Comparison of ENCODE assay signal across 1 cellular context in the genomic region with DNA sequence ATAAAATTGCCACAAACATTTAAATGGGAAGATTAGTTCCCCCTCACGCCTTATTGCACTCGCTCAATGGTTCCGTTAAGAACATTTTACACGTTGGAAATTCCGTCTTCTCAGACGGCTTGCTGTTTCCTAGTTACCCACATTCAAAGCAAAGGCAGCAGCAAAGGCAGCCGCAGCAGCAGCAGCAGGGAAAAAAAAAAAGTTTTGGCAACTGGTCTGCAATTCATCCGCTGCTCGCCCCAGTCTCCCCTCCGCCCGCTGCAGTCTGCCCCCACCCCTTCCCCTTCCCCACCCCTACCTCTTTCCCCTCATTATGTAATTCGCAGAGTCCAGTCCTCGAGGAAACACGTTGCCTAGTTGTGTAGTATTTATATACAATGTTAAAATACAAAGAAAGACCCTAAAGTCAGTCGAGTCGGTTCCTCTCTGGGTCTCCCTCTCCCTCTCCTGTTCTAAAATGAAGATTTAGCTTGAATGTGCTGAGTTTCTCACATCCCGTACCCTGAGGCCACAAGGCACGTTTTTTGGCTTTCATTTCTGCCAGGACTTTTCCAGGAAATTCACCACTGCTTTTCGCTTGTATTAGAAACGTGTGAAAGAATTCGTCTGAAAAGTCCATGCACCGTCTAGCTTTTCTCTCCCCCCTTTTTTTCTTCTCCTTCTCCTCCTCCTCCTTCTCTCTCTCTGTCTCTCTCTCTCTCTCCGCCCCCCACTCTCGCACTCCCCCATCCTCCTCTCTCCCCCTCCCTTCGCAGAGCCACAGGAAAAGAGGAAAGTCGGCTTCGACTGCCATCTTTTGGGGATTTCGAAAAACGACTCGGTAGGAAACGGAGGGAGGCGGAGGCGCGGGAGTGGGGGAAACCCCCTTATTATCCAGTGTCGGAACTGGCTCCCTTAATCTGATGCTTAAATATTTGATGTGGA.
TF ChIP-seq lines count a peak whose summit lies in the region.

No MANE protein-coding gene starts in this region.

TF ChIP-seq in HepG2, 621 proteins besides CTCF, POLR2A, EP300 and RAD21 (continued from another document and continues in another):
- TF ChIP-seq, protein P1, sequence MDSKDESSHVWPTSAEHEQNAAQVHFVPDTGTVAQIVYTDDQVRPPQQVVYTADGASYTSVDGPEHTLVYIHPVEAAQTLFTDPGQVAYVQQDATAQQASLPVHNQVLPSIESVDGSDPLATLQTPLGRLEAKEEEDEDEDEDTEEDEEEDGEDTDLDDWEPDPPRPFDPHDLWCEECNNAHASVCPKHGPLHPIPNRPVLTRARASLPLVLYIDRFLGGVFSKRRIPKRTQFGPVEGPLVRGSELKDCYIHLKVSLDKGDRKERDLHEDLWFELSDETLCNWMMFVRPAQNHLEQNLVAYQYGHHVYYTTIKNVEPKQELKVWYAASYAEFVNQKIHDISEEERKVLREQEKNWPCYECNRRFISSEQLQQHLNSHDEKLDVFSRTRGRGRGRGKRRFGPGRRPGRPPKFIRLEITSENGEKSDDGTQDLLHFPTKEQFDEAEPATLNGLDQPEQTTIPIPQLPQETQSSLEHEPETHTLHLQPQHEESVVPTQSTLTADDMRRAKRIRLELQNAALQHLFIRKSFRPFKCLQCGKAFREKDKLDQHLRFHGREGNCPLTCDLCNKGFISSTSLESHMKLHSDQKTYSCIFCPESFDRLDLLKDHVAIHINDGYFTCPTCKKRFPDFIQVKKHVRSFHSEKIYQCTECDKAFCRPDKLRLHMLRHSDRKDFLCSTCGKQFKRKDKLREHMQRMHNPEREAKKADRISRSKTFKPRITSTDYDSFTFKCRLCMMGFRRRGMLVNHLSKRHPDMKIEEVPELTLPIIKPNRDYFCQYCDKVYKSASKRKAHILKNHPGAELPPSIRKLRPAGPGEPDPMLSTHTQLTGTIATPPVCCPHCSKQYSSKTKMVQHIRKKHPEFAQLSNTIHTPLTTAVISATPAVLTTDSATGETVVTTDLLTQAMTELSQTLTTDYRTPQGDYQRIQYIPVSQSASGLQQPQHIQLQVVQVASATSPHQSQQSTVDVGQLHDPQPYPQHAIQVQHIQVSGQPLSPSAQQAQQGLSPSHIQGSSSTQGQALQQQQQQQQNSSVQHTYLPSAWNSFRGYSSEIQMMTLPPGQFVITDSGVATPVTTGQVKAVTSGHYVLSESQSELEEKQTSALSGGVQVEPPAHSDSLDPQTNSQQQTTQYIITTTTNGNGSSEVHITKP (CRISPR knock-in tag; IDR thresholded peaks at IDR 0.05; ENCODE audit: low read depth), result peak; percentile 79; the same call in 1 of the 2 replicates
- no peak for TF ChIP-seq RBM39 (IDR thresholded peaks at IDR 0.05; ENCODE audit: low read depth, low read length, poor library complexity, severe bottlenecking)
- TF ChIP-seq ZNF652 (CRISPR knock-in tag; IDR thresholded peaks at IDR 0.05; ENCODE audit: borderline replicate concordance, low read depth), result no peak
- TF ChIP-seq, protein P2, sequence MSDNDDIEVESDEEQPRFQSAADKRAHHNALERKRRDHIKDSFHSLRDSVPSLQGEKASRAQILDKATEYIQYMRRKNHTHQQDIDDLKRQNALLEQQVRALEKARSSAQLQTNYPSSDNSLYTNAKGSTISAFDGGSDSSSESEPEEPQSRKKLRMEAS (IDR thresholded peaks at IDR 0.05), result 0 out of 2 replicates have a peak, but pooled peaks have one; percentile 23
- TF ChIP-seq, protein P3, sequence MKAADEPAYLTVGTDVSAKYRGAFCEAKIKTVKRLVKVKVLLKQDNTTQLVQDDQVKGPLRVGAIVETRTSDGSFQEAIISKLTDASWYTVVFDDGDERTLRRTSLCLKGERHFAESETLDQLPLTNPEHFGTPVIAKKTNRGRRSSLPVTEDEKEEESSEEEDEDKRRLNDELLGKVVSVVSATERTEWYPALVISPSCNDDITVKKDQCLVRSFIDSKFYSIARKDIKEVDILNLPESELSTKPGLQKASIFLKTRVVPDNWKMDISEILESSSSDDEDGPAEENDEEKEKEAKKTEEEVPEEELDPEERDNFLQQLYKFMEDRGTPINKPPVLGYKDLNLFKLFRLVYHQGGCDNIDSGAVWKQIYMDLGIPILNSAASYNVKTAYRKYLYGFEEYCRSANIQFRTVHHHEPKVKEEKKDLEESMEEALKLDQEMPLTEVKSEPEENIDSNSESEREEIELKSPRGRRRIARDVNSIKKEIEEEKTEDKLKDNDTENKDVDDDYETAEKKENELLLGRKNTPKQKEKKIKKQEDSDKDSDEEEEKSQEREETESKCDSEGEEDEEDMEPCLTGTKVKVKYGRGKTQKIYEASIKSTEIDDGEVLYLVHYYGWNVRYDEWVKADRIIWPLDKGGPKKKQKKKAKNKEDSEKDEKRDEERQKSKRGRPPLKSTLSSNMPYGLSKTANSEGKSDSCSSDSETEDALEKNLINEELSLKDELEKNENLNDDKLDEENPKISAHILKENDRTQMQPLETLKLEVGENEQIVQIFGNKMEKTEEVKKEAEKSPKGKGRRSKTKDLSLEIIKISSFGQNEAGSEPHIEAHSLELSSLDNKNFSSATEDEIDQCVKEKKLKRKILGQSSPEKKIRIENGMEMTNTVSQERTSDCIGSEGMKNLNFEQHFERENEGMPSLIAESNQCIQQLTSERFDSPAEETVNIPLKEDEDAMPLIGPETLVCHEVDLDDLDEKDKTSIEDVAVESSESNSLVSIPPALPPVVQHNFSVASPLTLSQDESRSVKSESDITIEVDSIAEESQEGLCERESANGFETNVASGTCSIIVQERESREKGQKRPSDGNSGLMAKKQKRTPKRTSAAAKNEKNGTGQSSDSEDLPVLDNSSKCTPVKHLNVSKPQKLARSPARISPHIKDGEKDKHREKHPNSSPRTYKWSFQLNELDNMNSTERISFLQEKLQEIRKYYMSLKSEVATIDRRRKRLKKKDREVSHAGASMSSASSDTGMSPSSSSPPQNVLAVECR (CRISPR knock-in tag; IDR thresholded peaks at IDR 0.05; ENCODE audit: borderline replicate concordance), result peak; percentile 33; the same call in 1 of the 2 replicates
- TF ChIP-seq HNRNPK (IDR thresholded peaks at IDR 0.05; ENCODE audit: low read depth, low read length, poor library complexity, severe bottlenecking), result peak; percentile 71
- TF ChIP-seq, protein P4, sequence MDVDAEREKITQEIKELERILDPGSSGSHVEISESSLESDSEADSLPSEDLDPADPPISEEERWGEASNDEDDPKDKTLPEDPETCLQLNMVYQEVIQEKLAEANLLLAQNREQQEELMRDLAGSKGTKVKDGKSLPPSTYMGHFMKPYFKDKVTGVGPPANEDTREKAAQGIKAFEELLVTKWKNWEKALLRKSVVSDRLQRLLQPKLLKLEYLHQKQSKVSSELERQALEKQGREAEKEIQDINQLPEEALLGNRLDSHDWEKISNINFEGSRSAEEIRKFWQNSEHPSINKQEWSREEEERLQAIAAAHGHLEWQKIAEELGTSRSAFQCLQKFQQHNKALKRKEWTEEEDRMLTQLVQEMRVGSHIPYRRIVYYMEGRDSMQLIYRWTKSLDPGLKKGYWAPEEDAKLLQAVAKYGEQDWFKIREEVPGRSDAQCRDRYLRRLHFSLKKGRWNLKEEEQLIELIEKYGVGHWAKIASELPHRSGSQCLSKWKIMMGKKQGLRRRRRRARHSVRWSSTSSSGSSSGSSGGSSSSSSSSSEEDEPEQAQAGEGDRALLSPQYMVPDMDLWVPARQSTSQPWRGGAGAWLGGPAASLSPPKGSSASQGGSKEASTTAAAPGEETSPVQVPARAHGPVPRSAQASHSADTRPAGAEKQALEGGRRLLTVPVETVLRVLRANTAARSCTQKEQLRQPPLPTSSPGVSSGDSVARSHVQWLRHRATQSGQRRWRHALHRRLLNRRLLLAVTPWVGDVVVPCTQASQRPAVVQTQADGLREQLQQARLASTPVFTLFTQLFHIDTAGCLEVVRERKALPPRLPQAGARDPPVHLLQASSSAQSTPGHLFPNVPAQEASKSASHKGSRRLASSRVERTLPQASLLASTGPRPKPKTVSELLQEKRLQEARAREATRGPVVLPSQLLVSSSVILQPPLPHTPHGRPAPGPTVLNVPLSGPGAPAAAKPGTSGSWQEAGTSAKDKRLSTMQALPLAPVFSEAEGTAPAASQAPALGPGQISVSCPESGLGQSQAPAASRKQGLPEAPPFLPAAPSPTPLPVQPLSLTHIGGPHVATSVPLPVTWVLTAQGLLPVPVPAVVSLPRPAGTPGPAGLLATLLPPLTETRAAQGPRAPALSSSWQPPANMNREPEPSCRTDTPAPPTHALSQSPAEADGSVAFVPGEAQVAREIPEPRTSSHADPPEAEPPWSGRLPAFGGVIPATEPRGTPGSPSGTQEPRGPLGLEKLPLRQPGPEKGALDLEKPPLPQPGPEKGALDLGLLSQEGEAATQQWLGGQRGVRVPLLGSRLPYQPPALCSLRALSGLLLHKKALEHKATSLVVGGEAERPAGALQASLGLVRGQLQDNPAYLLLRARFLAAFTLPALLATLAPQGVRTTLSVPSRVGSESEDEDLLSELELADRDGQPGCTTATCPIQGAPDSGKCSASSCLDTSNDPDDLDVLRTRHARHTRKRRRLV (CRISPR knock-in tag; IDR thresholded peaks at IDR 0.05), result no peak
- TF ChIP-seq XRCC5 (optimal IDR thresholded peaks at IDR 0.05; ENCODE audit: low read length), result peak; percentile 34
- TF ChIP-seq IRX3 (CRISPR knock-in tag; IDR thresholded peaks at IDR 0.05; ENCODE audit: borderline replicate concordance, low read depth), result no peak
- TF ChIP-seq, protein P5, sequence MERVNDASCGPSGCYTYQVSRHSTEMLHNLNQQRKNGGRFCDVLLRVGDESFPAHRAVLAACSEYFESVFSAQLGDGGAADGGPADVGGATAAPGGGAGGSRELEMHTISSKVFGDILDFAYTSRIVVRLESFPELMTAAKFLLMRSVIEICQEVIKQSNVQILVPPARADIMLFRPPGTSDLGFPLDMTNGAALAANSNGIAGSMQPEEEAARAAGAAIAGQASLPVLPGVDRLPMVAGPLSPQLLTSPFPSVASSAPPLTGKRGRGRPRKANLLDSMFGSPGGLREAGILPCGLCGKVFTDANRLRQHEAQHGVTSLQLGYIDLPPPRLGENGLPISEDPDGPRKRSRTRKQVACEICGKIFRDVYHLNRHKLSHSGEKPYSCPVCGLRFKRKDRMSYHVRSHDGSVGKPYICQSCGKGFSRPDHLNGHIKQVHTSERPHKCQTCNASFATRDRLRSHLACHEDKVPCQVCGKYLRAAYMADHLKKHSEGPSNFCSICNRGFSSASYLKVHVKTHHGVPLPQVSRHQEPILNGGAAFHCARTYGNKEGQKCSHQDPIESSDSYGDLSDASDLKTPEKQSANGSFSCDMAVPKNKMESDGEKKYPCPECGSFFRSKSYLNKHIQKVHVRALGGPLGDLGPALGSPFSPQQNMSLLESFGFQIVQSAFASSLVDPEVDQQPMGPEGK (CRISPR knock-in tag; IDR thresholded peaks at IDR 0.05), result peak; percentile 53
- no peak for TF ChIP-seq ZNF737 (CRISPR knock-in tag; IDR thresholded peaks at IDR 0.05; ENCODE audit: borderline replicate concordance)
- no peak for TF ChIP-seq RFXANK (CRISPR knock-in tag; IDR thresholded peaks at IDR 0.05)
- TF ChIP-seq ZBTB3 (CRISPR knock-in tag; IDR thresholded peaks at IDR 0.05; ENCODE audit: borderline replicate concordance, low read depth), result 0 out of 2 replicates have a peak, but pooled peaks have one; percentile 42
- TF ChIP-seq, protein P6, sequence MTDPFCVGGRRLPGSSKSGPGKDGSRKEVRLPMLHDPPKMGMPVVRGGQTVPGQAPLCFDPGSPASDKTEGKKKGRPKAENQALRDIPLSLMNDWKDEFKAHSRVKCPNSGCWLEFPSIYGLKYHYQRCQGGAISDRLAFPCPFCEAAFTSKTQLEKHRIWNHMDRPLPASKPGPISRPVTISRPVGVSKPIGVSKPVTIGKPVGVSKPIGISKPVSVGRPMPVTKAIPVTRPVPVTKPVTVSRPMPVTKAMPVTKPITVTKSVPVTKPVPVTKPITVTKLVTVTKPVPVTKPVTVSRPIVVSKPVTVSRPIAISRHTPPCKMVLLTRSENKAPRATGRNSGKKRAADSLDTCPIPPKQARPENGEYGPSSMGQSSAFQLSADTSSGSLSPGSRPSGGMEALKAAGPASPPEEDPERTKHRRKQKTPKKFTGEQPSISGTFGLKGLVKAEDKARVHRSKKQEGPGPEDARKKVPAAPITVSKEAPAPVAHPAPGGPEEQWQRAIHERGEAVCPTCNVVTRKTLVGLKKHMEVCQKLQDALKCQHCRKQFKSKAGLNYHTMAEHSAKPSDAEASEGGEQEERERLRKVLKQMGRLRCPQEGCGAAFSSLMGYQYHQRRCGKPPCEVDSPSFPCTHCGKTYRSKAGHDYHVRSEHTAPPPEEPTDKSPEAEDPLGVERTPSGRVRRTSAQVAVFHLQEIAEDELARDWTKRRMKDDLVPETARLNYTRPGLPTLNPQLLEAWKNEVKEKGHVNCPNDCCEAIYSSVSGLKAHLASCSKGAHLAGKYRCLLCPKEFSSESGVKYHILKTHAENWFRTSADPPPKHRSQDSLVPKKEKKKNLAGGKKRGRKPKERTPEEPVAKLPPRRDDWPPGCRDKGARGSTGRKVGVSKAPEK (CRISPR knock-in tag; IDR thresholded peaks at IDR 0.05; ENCODE audit: borderline replicate concordance), result peak; percentile 83; the same call in 1 of the 2 replicates
- TF ChIP-seq, protein P7, sequence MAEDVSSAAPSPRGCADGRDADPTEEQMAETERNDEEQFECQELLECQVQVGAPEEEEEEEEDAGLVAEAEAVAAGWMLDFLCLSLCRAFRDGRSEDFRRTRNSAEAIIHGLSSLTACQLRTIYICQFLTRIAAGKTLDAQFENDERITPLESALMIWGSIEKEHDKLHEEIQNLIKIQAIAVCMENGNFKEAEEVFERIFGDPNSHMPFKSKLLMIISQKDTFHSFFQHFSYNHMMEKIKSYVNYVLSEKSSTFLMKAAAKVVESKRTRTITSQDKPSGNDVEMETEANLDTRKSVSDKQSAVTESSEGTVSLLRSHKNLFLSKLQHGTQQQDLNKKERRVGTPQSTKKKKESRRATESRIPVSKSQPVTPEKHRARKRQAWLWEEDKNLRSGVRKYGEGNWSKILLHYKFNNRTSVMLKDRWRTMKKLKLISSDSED (CRISPR knock-in tag; IDR thresholded peaks at IDR 0.05), result no peak
- TF ChIP-seq MYNN (CRISPR knock-in tag; IDR thresholded peaks at IDR 0.05; ENCODE audit: low read depth), result no peak
- no peak for TF ChIP-seq GLI4 (CRISPR knock-in tag; IDR thresholded peaks at IDR 0.05; ENCODE audit: borderline replicate concordance)
- no peak for TF ChIP-seq JUNB (CRISPR knock-in tag; IDR thresholded peaks at IDR 0.05; ENCODE audit: borderline replicate concordance)
- TF ChIP-seq PRPF4 (IDR thresholded peaks at IDR 0.05; ENCODE audit: low read depth, low read length, poor library complexity, severe bottlenecking), result peak; percentile 16
- TF ChIP-seq STAG1 (CRISPR knock-in tag; IDR thresholded peaks at IDR 0.05), result peak; percentile 74
- 0 out of 2 replicates have a peak, but pooled peaks have one; percentile 5 for TF ChIP-seq HOXA5 (CRISPR knock-in tag; IDR thresholded peaks at IDR 0.05)
- TF ChIP-seq KDM3A (CRISPR knock-in tag; IDR thresholded peaks at IDR 0.05; ENCODE audit: low read depth), result 0 out of 2 replicates have a peak, but pooled peaks have one; percentile 50
- TF ChIP-seq ZNF589 (CRISPR knock-in tag; conservative IDR thresholded peaks at IDR 0.05), result no peak
- TF ChIP-seq HNF4G (IDR thresholded peaks at IDR 0.05; ENCODE audit: borderline replicate concordance, low read depth, low read length), result no peak
- no peak for TF ChIP-seq HNF4G (CRISPR knock-in tag; IDR thresholded peaks at IDR 0.05; ENCODE audit: borderline replicate concordance, low read depth)
- TF ChIP-seq MAZ (IDR thresholded peaks at IDR 0.05; ENCODE audit: borderline replicate concordance, low read depth, low read length), result peak; percentile 76; the same call in 1 of the 2 replicates
- 0 out of 2 replicates have a peak, but pooled peaks have one; percentile 52 for TF ChIP-seq MAZ (CRISPR knock-in tag; IDR thresholded peaks at IDR 0.05; ENCODE audit: low read depth)
- TF ChIP-seq IRF2 (CRISPR knock-in tag; IDR thresholded peaks at IDR 0.05), result 0 out of 2 replicates have a peak, but pooled peaks have one; percentile 28
- 0 out of 2 replicates have a peak, but pooled peaks have one; percentile 18 for TF ChIP-seq KDM2A (CRISPR knock-in tag; IDR thresholded peaks at IDR 0.05; ENCODE audit: borderline replicate concordance, low read depth)
- TF ChIP-seq SETDB1 (CRISPR knock-in tag; IDR thresholded peaks at IDR 0.05; ENCODE audit: borderline replicate concordance), result no peak
